ENCODE assay signal across 1 cellular context in the genomic region with DNA sequence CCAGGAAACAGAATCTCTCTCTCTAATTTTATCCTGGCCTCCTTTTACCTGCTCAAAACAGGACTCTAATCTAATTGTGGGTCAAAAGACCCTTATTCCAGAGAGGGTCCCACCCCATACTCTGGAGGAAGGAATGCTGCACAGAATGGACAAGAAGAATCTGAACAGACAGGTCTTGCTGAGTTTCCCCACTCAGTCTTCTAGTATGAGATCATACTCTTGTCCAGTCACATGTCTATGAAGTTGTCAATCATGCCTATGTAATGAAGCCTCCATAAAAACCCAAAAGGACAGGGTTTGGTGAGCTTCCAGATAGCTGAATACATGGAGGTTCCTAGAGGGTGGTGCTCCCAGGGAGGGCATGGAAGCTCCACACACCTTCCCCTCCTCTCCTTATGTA.
TF ChIP-seq lines count a peak whose summit lies in the region.

No MANE protein-coding gene starts in this region.

TF ChIP-seq in K562, 482 proteins besides CTCF, POLR2A, EP300 and RAD21:
- TF ChIP-seq, protein P1, sequence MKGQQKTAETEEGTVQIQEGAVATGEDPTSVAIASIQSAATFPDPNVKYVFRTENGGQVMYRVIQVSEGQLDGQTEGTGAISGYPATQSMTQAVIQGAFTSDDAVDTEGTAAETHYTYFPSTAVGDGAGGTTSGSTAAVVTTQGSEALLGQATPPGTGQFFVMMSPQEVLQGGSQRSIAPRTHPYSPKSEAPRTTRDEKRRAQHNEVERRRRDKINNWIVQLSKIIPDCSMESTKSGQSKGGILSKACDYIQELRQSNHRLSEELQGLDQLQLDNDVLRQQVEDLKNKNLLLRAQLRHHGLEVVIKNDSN (CRISPR knock-in tag; IDR thresholded peaks at IDR 0.05) = no peak
- TF ChIP-seq SP2 (IDR thresholded peaks at IDR 0.05; ENCODE audit: extremely low read depth, low read depth, low read length, poor library complexity, severe bottlenecking) (no peak), NCOR1 (IDR thresholded peaks at IDR 0.05) (no peak)
- TF ChIP-seq, protein P2, sequence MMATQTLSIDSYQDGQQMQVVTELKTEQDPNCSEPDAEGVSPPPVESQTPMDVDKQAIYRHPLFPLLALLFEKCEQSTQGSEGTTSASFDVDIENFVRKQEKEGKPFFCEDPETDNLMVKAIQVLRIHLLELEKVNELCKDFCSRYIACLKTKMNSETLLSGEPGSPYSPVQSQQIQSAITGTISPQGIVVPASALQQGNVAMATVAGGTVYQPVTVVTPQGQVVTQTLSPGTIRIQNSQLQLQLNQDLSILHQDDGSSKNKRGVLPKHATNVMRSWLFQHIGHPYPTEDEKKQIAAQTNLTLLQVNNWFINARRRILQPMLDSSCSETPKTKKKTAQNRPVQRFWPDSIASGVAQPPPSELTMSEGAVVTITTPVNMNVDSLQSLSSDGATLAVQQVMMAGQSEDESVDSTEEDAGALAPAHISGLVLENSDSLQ (IDR thresholded peaks at IDR 0.05) = peak; percentile 47
